Comparison of ENCODE assay signal across 8 cellular contexts in genomic region chr6:45378324-45378926, GRCh38. TPM values are rescaled to one million over a fixed set of nuclear protein-coding genes. Genes with fewer than 3 reads are reported as not detected.
A peak's percentile ranks its signal among the peaks of the same experiment; 100 is the strongest.
DNase-seq lines count a peak whose midpoint lies in the region; ATAC-seq and TF ChIP-seq lines count a peak whose summit lies in the region.

No MANE protein-coding gene starts in this region.

- no peaks in the 10 kb centered on the region for H3K36me3 ChIP-seq in HUES64 (ENCODE audit: insufficient read depth, low read length)
- no peaks in the 10 kb centered on the region for H3K36me3 ChIP-seq in ovary

- intact Hi-C loops in ovary (cut with DNase I) = loop anchor here in 1 of 4 donors (5.0 kb wide), 1 partner anchor 334 kb away; no protein-coding TSS in a partner anchor

- ATAC-seq in GM21390 (IDR thresholded peaks at IDR 0.05; ENCODE audit: unreplicated experiment) = peak; percentile 33

- peak overlapping the region; percentile 92 for H3K27ac ChIP-seq in HUES64 (ENCODE audit: low read depth, low read length)
- H3K27ac ChIP-seq in VCaP = peak overlapping the region; percentile 95
- H3K27ac ChIP-seq in ovary = peak overlapping the region; percentile 86 to 97

- H3K4me1 ChIP-seq in HUES64 (ENCODE audit: insufficient read depth, low read length) = peaks cover 17% of the 10 kb centered on the region
- H3K4me1 ChIP-seq in ovary (ENCODE audit: insufficient read depth) = no peaks in the 10 kb centered on the region

- no peak for TF ChIP-seq POLR2A in ovary (IDR thresholded peaks at IDR 0.05)

- H3K27me3 ChIP-seq in HUES64 (ENCODE audit: insufficient read depth, low read length) (no peaks in the 10 kb centered on the region), ovary (no peaks in the 10 kb centered on the region)

- H3K4me3 ChIP-seq in HUES64 (ENCODE audit: low read length) = peak overlapping the region; percentile 95
- H3K4me3 ChIP-seq in fibroblast of villous mesenchyme (ENCODE audit: low read depth, low read length) = peak overlapping the region; percentile 88
- peak overlapping the region; percentile 67 for H3K4me3 ChIP-seq in ovary

- in situ Hi-C loops in KBM-7 (cut with MboI; ENCODE audit: low pct_unique_long_range_greater_than_20kb, low sequenced_read_pairs) = no loop called here

- H3K9ac ChIP-seq in HUES64 (ENCODE audit: low read depth, low read length) = peak overlapping the region; percentile 89

- H3K9me3 ChIP-seq in HUES64 (ENCODE audit: insufficient read depth, low read depth, low read length) = no peaks in the 10 kb centered on the region
- no peaks in the 10 kb centered on the region for H3K9me3 ChIP-seq in ovary

- no peak for TF ChIP-seq EP300 in ovary (IDR thresholded peaks at IDR 0.05)

- WGBS in HUES64 = 2% methylated on average over 18 of the region's 22 CpGs
- WGBS in ovary, 3 donors = 1% methylated on average over 22 of the region's 22 CpGs

- no peak for TF ChIP-seq CTCF in VCaP (conservative IDR thresholded peaks at IDR 0.05)
- peak; percentile 1 for TF ChIP-seq CTCF in fibroblast of villous mesenchyme (IDR thresholded peaks at IDR 0.05; ENCODE audit: insufficient read depth, low read depth, low read length)
- TF ChIP-seq CTCF in ovary (IDR thresholded peaks at IDR 0.05) = no peak

- DNase-seq in Daoy (ENCODE audit: low read depth) (peak; percentile 73), fibroblast of villous mesenchyme (ENCODE audit: low read depth) (peak; percentile 72), ovary (peak in 2 of 5 donors; percentile 53 to 69), KBM-7 (no peak), EL (no peak)

RNA-seq across cellular contexts. Expression of gene SUPT3H, which starts 0.7 kb away (rescaled TPM):
- total RNA-seq in Daoy (2014; rRNA removed; shearing (Covaris generic)) = 35.8 and 49.7 TPM in 2 replicates
- 19.8 TPM for polyA plus RNA-seq in HUES64 (2013, experiment 1 of 2)
- 19.3 TPM for polyA plus RNA-seq in HUES64 (2013, experiment 2 of 2)
- 7.8 and 10.0 TPM in 2 replicates for total RNA-seq in fibroblast of villous mesenchyme
- total RNA-seq in ovary = 10 to 100 TPM; 10.3 to 23.1 (median 16.4) TPM
- 10 to 100 TPM; 12.6 to 13.6 TPM for polyA plus RNA-seq in ovary

RNA-seq across cellular contexts. Expression of gene RUNX2, which starts 50.3 kb away (rescaled TPM):
- 11.8 and 13.7 TPM in 2 replicates for total RNA-seq in Daoy (2014; rRNA removed; shearing (Covaris generic))
- polyA plus RNA-seq in HUES64 (2013, experiment 1 of 2) = 0.25 TPM
- polyA plus RNA-seq in HUES64 (2013, experiment 2 of 2) = 0.25 TPM
- total RNA-seq in fibroblast of villous mesenchyme (8.6 and 9.7 TPM in 2 replicates), ovary (1 to 10 TPM; 1.6 to 4.9 (median 3.3) TPM)
- polyA plus RNA-seq in ovary = 10 to 100 TPM in 1 of 2 donors, 1 to 10 TPM in 1; 1.1 to 25.2 TPM

Comparison
In these comparisons a context has a peak if more than half of its experiments do, and no peak if none do; other contexts are left out.
1. DNase-seq: peak in Daoy (single experiment) and fibroblast of villous mesenchyme (single experiment); none in KBM-7 (single experiment) and EL (single experiment).
2. Peak in every context shown above with its lines, with median percentiles within 50 percentile points of each other: H3K27ac ChIP-seq and H3K4me3 ChIP-seq.